Comparison of ENCODE assay signal across 1 cellular context in the genomic region with DNA sequence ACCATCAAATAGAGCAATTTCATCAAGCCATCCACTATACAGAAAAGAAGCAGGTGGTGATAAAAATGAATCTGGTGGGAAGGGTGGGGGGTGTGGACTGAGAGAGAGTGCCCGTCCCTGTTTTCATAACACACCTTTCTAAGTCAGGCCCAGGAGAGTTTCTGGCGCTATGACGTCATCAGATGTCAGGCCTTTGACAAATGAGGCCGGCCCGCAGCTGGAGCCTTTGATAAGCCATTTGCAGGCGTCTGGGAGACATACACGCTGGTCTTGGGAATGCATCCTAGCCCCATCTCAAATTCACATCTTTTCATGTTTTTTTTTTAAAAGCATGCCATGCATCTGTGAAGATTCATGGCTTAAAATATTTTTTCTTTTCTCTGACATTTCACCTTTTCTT.
A peak's percentile ranks its signal among the peaks of the same experiment; 100 is the strongest.
TF ChIP-seq lines count a peak whose summit lies in the region.

No MANE protein-coding gene starts in this region.

TF ChIP-seq in K562, 482 proteins besides CTCF, POLR2A, EP300 and RAD21 (continued from another document and continues in another):
- TF ChIP-seq, protein P1, sequence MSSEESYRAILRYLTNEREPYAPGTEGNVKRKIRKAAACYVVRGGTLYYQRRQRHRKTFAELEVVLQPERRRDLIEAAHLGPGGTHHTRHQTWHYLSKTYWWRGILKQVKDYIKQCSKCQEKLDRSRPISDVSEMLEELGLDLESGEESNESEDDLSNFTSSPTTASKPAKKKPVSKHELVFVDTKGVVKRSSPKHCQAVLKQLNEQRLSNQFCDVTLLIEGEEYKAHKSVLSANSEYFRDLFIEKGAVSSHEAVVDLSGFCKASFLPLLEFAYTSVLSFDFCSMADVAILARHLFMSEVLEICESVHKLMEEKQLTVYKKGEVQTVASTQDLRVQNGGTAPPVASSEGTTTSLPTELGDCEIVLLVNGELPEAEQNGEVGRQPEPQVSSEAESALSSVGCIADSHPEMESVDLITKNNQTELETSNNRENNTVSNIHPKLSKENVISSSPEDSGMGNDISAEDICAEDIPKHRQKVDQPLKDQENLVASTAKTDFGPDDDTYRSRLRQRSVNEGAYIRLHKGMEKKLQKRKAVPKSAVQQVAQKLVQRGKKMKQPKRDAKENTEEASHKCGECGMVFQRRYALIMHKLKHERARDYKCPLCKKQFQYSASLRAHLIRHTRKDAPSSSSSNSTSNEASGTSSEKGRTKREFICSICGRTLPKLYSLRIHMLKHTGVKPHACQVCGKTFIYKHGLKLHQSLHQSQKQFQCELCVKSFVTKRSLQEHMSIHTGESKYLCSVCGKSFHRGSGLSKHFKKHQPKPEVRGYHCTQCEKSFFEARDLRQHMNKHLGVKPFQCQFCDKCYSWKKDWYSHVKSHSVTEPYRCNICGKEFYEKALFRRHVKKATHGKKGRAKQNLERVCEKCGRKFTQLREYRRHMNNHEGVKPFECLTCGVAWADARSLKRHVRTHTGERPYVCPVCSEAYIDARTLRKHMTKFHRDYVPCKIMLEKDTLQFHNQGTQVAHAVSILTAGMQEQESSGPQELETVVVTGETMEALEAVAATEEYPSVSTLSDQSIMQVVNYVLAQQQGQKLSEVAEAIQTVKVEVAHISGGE (CRISPR knock-in tag; IDR thresholded peaks at IDR 0.05), result no peak
- no peak for TF ChIP-seq ZFX (CRISPR knock-in tag; IDR thresholded peaks at IDR 0.05)
- TF ChIP-seq CBX3 (IDR thresholded peaks at IDR 0.05; ENCODE audit: borderline replicate concordance in 1 of 2, low read length in 2 of 2), result 0 out of 3 replicates have a peak, but pooled peaks of 1 of the 2 experiments have one; percentile 22
- TF ChIP-seq, protein P2, sequence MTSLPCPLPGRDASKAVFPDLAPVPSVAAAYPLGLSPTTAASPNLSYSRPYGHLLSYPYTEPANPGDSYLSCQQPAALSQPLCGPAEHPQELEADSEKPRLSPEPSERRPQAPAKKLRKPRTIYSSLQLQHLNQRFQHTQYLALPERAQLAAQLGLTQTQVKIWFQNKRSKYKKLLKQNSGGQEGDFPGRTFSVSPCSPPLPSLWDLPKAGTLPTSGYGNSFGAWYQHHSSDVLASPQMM (CRISPR knock-in tag; IDR thresholded peaks at IDR 0.05), result no peak
- TF ChIP-seq HSF4 (CRISPR knock-in tag; IDR thresholded peaks at IDR 0.05; ENCODE audit: borderline replicate concordance), result no peak
- peak; percentile 90 for TF ChIP-seq NCOR1 (IDR thresholded peaks at IDR 0.05)
- TF ChIP-seq POLR3A (IDR thresholded peaks at IDR 0.05; ENCODE audit: borderline replicate concordance, extremely low read depth, insufficient read depth, insufficient read length), result no peak
- TF ChIP-seq, protein P3, sequence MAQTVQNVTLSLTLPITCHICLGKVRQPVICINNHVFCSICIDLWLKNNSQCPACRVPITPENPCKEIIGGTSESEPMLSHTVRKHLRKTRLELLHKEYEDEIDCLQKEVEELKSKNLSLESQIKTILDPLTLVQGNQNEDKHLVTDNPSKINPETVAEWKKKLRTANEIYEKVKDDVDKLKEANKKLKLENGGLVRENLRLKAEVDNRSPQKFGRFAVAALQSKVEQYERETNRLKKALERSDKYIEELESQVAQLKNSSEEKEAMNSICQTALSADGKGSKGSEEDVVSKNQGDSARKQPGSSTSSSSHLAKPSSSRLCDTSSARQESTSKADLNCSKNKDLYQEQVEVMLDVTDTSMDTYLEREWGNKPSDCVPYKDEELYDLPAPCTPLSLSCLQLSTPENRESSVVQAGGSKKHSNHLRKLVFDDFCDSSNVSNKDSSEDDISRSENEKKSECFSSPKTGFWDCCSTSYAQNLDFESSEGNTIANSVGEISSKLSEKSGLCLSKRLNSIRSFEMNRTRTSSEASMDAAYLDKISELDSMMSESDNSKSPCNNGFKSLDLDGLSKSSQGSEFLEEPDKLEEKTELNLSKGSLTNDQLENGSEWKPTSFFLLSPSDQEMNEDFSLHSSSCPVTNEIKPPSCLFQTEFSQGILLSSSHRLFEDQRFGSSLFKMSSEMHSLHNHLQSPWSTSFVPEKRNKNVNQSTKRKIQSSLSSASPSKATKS (CRISPR knock-in tag; IDR thresholded peaks at IDR 0.05), result no peak
- TF ChIP-seq E2F3 (CRISPR knock-in tag; IDR thresholded peaks at IDR 0.05), result no peak
- TF ChIP-seq TEAD2 (tag; IDR thresholded peaks at IDR 0.05), result no peak
- no peak for TF ChIP-seq XRCC4 (IDR thresholded peaks at IDR 0.05; ENCODE audit: extremely low read depth, insufficient read depth, insufficient read length)
- no peak for TF ChIP-seq HDAC6 (IDR thresholded peaks at IDR 0.05; ENCODE audit: low read depth, low read length)
- TF ChIP-seq, protein P4, sequence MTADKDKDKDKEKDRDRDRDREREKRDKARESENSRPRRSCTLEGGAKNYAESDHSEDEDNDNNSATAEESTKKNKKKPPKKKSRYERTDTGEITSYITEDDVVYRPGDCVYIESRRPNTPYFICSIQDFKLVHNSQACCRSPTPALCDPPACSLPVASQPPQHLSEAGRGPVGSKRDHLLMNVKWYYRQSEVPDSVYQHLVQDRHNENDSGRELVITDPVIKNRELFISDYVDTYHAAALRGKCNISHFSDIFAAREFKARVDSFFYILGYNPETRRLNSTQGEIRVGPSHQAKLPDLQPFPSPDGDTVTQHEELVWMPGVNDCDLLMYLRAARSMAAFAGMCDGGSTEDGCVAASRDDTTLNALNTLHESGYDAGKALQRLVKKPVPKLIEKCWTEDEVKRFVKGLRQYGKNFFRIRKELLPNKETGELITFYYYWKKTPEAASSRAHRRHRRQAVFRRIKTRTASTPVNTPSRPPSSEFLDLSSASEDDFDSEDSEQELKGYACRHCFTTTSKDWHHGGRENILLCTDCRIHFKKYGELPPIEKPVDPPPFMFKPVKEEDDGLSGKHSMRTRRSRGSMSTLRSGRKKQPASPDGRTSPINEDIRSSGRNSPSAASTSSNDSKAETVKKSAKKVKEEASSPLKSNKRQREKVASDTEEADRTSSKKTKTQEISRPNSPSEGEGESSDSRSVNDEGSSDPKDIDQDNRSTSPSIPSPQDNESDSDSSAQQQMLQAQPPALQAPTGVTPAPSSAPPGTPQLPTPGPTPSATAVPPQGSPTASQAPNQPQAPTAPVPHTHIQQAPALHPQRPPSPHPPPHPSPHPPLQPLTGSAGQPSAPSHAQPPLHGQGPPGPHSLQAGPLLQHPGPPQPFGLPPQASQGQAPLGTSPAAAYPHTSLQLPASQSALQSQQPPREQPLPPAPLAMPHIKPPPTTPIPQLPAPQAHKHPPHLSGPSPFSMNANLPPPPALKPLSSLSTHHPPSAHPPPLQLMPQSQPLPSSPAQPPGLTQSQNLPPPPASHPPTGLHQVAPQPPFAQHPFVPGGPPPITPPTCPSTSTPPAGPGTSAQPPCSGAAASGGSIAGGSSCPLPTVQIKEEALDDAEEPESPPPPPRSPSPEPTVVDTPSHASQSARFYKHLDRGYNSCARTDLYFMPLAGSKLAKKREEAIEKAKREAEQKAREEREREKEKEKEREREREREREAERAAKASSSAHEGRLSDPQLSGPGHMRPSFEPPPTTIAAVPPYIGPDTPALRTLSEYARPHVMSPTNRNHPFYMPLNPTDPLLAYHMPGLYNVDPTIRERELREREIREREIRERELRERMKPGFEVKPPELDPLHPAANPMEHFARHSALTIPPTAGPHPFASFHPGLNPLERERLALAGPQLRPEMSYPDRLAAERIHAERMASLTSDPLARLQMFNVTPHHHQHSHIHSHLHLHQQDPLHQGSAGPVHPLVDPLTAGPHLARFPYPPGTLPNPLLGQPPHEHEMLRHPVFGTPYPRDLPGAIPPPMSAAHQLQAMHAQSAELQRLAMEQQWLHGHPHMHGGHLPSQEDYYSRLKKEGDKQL (CRISPR knock-in tag; IDR thresholded peaks at IDR 0.05; ENCODE audit: borderline replicate concordance), result no peak
- TF ChIP-seq, protein P5, sequence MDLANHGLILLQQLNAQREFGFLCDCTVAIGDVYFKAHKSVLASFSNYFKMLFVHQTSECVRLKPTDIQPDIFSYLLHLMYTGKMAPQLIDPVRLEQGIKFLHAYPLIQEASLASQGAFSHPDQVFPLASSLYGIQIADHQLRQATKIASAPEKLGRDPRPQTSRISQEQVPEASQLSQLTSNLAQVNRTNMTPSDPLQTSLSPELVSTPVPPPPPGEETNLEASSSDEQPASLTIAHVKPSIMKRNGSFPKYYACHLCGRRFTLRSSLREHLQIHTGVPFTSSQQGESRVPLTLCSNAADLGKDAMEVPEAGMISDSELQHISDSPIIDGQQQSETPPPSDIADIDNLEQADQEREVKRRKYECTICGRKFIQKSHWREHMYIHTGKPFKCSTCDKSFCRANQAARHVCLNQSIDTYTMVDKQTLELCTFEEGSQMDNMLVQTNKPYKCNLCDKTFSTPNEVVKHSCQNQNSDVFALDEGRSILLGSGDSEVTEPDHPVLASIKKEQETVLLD (IDR thresholded peaks at IDR 0.05), result no peak
- TF ChIP-seq, protein P6, sequence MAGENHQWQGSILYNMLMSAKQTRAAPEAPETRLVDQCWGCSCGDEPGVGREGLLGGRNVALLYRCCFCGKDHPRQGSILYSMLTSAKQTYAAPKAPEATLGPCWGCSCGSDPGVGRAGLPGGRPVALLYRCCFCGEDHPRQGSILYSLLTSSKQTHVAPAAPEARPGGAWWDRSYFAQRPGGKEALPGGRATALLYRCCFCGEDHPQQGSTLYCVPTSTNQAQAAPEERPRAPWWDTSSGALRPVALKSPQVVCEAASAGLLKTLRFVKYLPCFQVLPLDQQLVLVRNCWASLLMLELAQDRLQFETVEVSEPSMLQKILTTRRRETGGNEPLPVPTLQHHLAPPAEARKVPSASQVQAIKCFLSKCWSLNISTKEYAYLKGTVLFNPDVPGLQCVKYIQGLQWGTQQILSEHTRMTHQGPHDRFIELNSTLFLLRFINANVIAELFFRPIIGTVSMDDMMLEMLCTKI (IDR thresholded peaks at IDR 0.05; ENCODE audit: partially characterized antibody), result no peak
- no peak for TF ChIP-seq MED1 (CRISPR knock-in tag; IDR thresholded peaks at IDR 0.05; ENCODE audit: borderline replicate concordance)
- TF ChIP-seq GTF2E2 (tag; IDR thresholded peaks at IDR 0.05), result no peak
- no peak for TF ChIP-seq PRPF4 (IDR thresholded peaks at IDR 0.05; ENCODE audit: insufficient read depth, low read depth, low read length, poor library complexity, severe bottlenecking)
- TF ChIP-seq, protein P7, sequence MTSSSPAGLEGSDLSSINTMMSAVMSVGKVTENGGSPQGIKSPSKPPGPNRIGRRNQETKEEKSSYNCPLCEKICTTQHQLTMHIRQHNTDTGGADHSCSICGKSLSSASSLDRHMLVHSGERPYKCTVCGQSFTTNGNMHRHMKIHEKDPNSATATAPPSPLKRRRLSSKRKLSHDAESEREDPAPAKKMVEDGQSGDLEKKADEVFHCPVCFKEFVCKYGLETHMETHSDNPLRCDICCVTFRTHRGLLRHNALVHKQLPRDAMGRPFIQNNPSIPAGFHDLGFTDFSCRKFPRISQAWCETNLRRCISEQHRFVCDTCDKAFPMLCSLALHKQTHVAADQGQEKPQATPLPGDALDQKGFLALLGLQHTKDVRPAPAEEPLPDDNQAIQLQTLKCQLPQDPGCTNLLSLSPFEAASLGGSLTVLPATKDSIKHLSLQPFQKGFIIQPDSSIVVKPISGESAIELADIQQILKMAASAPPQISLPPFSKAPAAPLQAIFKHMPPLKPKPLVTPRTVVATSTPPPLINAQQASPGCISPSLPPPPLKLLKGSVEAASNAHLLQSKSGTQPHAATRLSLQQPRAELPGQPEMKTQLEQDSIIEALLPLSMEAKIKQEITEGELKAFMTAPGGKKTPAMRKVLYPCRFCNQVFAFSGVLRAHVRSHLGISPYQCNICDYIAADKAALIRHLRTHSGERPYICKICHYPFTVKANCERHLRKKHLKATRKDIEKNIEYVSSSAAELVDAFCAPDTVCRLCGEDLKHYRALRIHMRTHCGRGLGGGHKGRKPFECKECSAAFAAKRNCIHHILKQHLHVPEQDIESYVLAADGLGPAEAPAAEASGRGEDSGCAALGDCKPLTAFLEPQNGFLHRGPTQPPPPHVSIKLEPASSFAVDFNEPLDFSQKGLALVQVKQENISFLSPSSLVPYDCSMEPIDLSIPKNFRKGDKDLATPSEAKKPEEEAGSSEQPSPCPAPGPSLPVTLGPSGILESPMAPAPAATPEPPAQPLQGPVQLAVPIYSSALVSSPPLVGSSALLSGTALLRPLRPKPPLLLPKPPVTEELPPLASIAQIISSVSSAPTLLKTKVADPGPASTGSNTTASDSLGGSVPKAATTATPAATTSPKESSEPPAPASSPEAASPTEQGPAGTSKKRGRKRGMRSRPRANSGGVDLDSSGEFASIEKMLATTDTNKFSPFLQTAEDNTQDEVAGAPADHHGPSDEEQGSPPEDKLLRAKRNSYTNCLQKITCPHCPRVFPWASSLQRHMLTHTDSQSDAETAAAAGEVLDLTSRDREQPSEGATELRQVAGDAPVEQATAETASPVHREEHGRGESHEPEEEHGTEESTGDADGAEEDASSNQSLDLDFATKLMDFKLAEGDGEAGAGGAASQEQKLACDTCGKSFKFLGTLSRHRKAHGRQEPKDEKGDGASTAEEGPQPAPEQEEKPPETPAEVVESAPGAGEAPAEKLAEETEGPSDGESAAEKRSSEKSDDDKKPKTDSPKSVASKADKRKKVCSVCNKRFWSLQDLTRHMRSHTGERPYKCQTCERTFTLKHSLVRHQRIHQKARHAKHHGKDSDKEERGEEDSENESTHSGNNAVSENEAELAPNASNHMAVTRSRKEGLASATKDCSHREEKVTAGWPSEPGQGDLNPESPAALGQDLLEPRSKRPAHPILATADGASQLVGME (CRISPR knock-in tag; IDR thresholded peaks at IDR 0.05), result no peak
- TF ChIP-seq ZKSCAN8 (CRISPR knock-in tag; IDR thresholded peaks at IDR 0.05), result no peak
- TF ChIP-seq, protein P8, sequence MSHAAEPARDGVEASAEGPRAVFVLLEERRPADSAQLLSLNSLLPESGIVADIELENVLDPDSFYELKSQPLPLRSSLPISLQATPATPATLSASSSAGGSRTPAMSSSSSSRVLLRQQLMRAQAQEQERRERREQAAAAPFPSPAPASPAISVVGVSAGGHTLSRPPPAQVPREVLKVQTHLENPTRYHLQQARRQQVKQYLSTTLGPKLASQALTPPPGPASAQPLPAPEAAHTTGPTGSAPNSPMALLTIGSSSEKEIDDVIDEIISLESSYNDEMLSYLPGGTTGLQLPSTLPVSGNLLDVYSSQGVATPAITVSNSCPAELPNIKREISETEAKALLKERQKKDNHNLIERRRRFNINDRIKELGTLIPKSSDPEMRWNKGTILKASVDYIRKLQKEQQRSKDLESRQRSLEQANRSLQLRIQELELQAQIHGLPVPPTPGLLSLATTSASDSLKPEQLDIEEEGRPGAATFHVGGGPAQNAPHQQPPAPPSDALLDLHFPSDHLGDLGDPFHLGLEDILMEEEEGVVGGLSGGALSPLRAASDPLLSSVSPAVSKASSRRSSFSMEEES (CRISPR knock-in tag; IDR thresholded peaks at IDR 0.05), result no peak
- TF ChIP-seq ZNF766 (CRISPR knock-in tag; conservative IDR thresholded peaks at IDR 0.05), result peak; percentile 56; the same call in 1 of the 2 replicates
- TF ChIP-seq XRCC5 (IDR thresholded peaks at IDR 0.05; ENCODE audit: low read depth, low read length), result no peak
- TF ChIP-seq SAFB2 (IDR thresholded peaks at IDR 0.05; ENCODE audit: borderline replicate concordance, low read depth, low read length, severe bottlenecking), result no peak
- TF ChIP-seq SMARCE1 (IDR thresholded peaks at IDR 0.05), result peak; percentile 89
- TF ChIP-seq SRSF7 (optimal IDR thresholded peaks at IDR 0.05; ENCODE audit: low read depth, low read length), result no peak
- TF ChIP-seq RUNX1 (IDR thresholded peaks at IDR 0.05; ENCODE audit: low read depth), result no peak
- no peak for TF ChIP-seq ZBTB1 (CRISPR knock-in tag; IDR thresholded peaks at IDR 0.05; ENCODE audit: borderline replicate concordance, low read depth)
- TF ChIP-seq ESRRB (CRISPR knock-in tag; IDR thresholded peaks at IDR 0.05; ENCODE audit: borderline replicate concordance), result no peak
- TF ChIP-seq, protein P9, sequence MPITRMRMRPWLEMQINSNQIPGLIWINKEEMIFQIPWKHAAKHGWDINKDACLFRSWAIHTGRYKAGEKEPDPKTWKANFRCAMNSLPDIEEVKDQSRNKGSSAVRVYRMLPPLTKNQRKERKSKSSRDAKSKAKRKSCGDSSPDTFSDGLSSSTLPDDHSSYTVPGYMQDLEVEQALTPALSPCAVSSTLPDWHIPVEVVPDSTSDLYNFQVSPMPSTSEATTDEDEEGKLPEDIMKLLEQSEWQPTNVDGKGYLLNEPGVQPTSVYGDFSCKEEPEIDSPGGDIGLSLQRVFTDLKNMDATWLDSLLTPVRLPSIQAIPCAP (CRISPR knock-in tag; IDR thresholded peaks at IDR 0.05; ENCODE audit: borderline replicate concordance), result no peak
